8 cellular contexts compared by ENCODE assay signal in the genomic region with DNA sequence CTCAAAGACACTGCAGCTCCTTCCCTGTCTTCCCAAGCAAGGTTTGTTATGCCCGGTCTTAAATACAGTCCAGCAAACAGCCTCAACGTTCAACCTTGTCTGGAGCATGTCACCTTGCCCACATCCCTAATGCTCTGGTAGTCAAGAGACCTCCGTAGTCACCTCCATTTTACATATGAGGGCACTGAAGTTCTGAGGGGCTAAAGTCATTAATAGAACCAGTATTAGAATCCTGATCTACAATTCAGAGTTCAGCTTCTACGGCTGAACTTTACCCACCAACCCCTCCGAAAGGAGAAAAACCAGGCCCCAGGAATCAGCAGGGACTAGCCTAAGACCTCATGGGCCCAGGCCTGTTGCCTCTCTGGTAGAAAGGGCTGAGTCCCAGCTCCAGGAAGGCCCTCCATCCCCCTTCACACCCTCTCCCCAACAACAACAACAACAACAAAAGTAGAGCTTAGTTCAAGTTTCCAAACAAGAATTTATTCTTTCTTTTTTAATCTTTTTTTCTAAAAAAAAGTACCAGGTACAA. TPM values are rescaled to one million over a fixed set of nuclear protein-coding genes. Genes with fewer than 3 reads are reported as not detected.
DNase-seq lines count a peak whose midpoint lies in the region; ATAC-seq, FAIRE-seq and TF ChIP-seq lines count a peak whose summit lies in the region.

No MANE protein-coding gene starts in this region.

- peaks cover 14% of the 10 kb centered on the region for H3K79me2 ChIP-seq in GM12878 (ENCODE audit: control insufficient read depth, insufficient read depth, low read length)

- TF ChIP-seq EP300 in GM12878 (IDR thresholded peaks at IDR 0.05; ENCODE audit: borderline replicate concordance in 1 of 2, control insufficient read depth in 1 of 2, low read depth in 2 of 2, low read length in 2 of 2), result no peak

- peak overlapping the region; percentile 99 for H3K27ac Mint-ChIP-seq in activated T-cell treated with anti-CD3 and anti-CD28 coated beads, Interleukin-2, amount 50 U/mL, for 24 hours

- H3K4me1 ChIP-seq in GM12878 (ENCODE audit: control insufficient read depth, insufficient read depth, low read length) (peaks cover 5% of the 10 kb centered on the region), liver (ENCODE audit: control insufficient read depth in 4 of 4, insufficient read depth in 4 of 4, low read length in 3 of 4) (peaks cover 0 to 23% (median 18%) of the 10 kb centered on the region in 4 donors), thyroid gland (peaks cover 14 to 16% of the 10 kb centered on the region in 2 donors)

- no peaks in the 10 kb centered on the region for H3K27me3 Mint-ChIP-seq in activated T-cell treated with anti-CD3 and anti-CD28 coated beads, Interleukin-2, amount 50 U/mL, for 24 hours

- no peaks in the 10 kb centered on the region for H3K9me3 Mint-ChIP-seq in activated T-cell treated with anti-CD3 and anti-CD28 coated beads, Interleukin-2, amount 50 U/mL, for 24 hours

- POLR2A ChIA-PET in GM12878 (lab: Charles Lee), result interaction anchor here (0.6 to 3.5 kb wide), 7 partner anchors 8 to 455 kb away, joined by 3 to 27 read pairs (median 11); partner anchors contain the start of genes ATOSB, FANCG and VCP

- TF ChIP-seq CTCF in GM12878 (IDR thresholded peaks at IDR 0.05 in 2 of 3, conservative IDR thresholded peaks at IDR 0.05 in 1 of 3; ENCODE audit: control insufficient read depth in 2 of 3, extremely low read depth in 1 of 3, insufficient read depth in 1 of 3, low read depth in 3 of 3, low read length in 3 of 3), result no peak
- TF ChIP-seq CTCF in liver (IDR thresholded peaks at IDR 0.05; ENCODE audit: low read depth, low read length, missing input control), result no peak
- no peak for TF ChIP-seq CTCF in thyroid gland (IDR thresholded peaks at IDR 0.05)

- H3K27ac ChIP-seq in GM12878 (ENCODE audit: control insufficient read depth, insufficient read depth), result peak overlapping the region; percentile 35; the same call in 1 of the 2 replicates
- peak overlapping the region; percentile 79 to 81 for H3K27ac ChIP-seq in liver (ENCODE audit: low read depth in 1 of 2, low read length in 2 of 2)
- H3K27ac ChIP-seq in thyroid gland, result peak overlapping the region; percentile 51 to 86 (median 72)

- in situ Hi-C loops in GM12878 (cut with MboI), result loop anchor here (10.0 kb wide), 2 partner anchors 631 to 711 kb away; partner anchors contain the start of genes CREB3, HINT2, SPAG8 and TLN1

- FAIRE-seq in GM12878 (lab: Jason Lieb, UNC), result no peak

- H3K4me3 ChIP-seq in GM12878 (peak overlapping the region; percentile 79), liver (ENCODE audit: low read depth in 1 of 3, low read length in 3 of 3) (peak overlapping the region in 2 of 3 donors; percentile 48 to 87), thyroid gland (replicated peaks in 1 of 3) (peak overlapping the region in 1 of 3 donors; percentile 51)

- SMC1A ChIA-PET in GM12878 (lab: Charles Lee; ENCODE audit: uncharacterized antibody, unreplicated experiment), result interaction anchor here (0.6 to 1.8 kb wide), 3 partner anchors 9 to 166 kb away, joined by 3 to 5 read pairs (median 4); no protein-coding TSS in a partner anchor

- TF ChIP-seq RAD21 in GM12878 (IDR thresholded peaks at IDR 0.05; ENCODE audit: insufficient read depth, low read depth, low read length) (no peak), liver (IDR thresholded peaks at IDR 0.05) (no peak)

- 58% methylated on average over 5 of the region's 5 CpGs for WGBS in GM12878 (ENCODE audit: insufficient coverage, insufficient replicate concordance, low lambda C conversion rate, missing lambda C conversion rate)
- 45% methylated on average over 5 of the region's 5 CpGs for WGBS in liver
- WGBS in thyroid gland, 2 donors, result 38% methylated on average over 5 of the region's 5 CpGs

- peak overlapping the region; percentile 94; the same call in 1 of the 2 replicates for H2AFZ ChIP-seq in GM12878 (ENCODE audit: control insufficient read depth, low read depth, low read length)

- no peaks in the 10 kb centered on the region for H4K20me1 ChIP-seq in GM12878 (ENCODE audit: control insufficient read depth, insufficient read depth)

- no peak overlapping the region; the same call in 1 of the 2 replicates for H3K9ac ChIP-seq in GM12878 (ENCODE audit: control insufficient read depth, insufficient read depth, low read length)
- H3K9ac ChIP-seq in liver (ENCODE audit: low read depth in 1 of 2, low read length in 2 of 2), result peak overlapping the region in 1 of 2 donors; percentile 5

- H3K9me3 ChIP-seq in GM12878 (replicated peaks; ENCODE audit: control insufficient read depth, insufficient read depth, low read length), result no peaks in the 10 kb centered on the region
- H3K9me3 ChIP-seq in liver (ENCODE audit: control insufficient read depth in 4 of 4, low read length in 3 of 4), result no peaks in the 10 kb centered on the region
- H3K9me3 ChIP-seq in thyroid gland, result no peaks in the 10 kb centered on the region

- no peak for DNase-seq in activated T-cell treated with anti-CD3 and anti-CD28 coated beads, Interleukin-2, amount 50 U/mL, for 24 hours
- DNase-seq in activated T-cell treated with anti-CD3 and anti-CD28 coated beads, Interleukin-2, amount 50 U/mL, for 1 hour, result no peak
- DNase-seq in GM12878 (ENCODE audit: low read depth, low spot score) (no peak), thyroid gland (no peak), head of caudate nucleus (no peak)

- RAD21 ChIA-PET in GM12878 (lab: Charles Lee; ENCODE audit: unreplicated experiment), result interaction anchor here (0.7 to 1.4 kb wide), 9 partner anchors 8 to 450 kb away, joined by 3 to 7 read pairs (median 4); partner anchors contain the start of genes ATOSB and VCP

- H3K4me2 ChIP-seq in GM12878 (ENCODE audit: control insufficient read depth, insufficient read depth), result peak overlapping the region; percentile 77

- no TSS peak for BruUV-seq in GM12878 (replicated peaks; lab: Mats Ljungman, UMichigan)

- peak overlapping the region; percentile 100 for H3K4me3 Mint-ChIP-seq in activated T-cell treated with anti-CD3 and anti-CD28 coated beads, Interleukin-2, amount 50 U/mL, for 24 hours

- intact Hi-C loops in GM12878 (cut with micrococcal nuclease; ENCODE audit: unreplicated experiment), result loop anchor here (1.0 to 2.0 kb wide), 2 partner anchors 8 to 25 kb away; partner anchors contain the start of gene FANCG
- intact Hi-C loops in thyroid gland (cut with DNase I), result no loop called here
- intact Hi-C loops in head of caudate nucleus (cut with DNase I), result no loop called here

- CTCF ChIA-PET in GM12878 (lab: Yijun Ruan, JAX), result interaction anchor here (0.7 to 2.5 kb wide), 6 partner anchors 8 to 52 kb away, joined by 3 to 11 read pairs (median 4); partner anchors contain the start of gene VCP

- no peak for ATAC-seq in GM12878
- no peak for ATAC-seq in HG03460 (IDR thresholded peaks at IDR 0.05; ENCODE audit: unreplicated experiment)
- no peak for ATAC-seq in HG02885 (IDR thresholded peaks at IDR 0.05; ENCODE audit: poor library complexity, unreplicated experiment)

- peaks cover 59% of the 10 kb centered on the region for H3K36me3 Mint-ChIP-seq in activated T-cell treated with anti-CD3 and anti-CD28 coated beads, Interleukin-2, amount 50 U/mL, for 24 hours (ENCODE audit: low read depth)

- H3K27me3 ChIP-seq in GM12878 (replicated peaks in 1 of 2; ENCODE audit: control insufficient read depth in 2 of 2, insufficient read depth in 2 of 2, low read length in 1 of 2) (no peaks in the 10 kb centered on the region), liver (ENCODE audit: control insufficient read depth in 4 of 4, insufficient read depth in 4 of 4, low read length in 3 of 4) (no peaks in the 10 kb centered on the region), thyroid gland (no peaks in the 10 kb centered on the region)

- H3K36me3 ChIP-seq in GM12878 (ENCODE audit: control insufficient read depth in 2 of 2, insufficient read depth in 2 of 2, low read length in 1 of 2) (peaks cover 9 to 16% of the 10 kb centered on the region in 2 experiments), liver (ENCODE audit: control insufficient read depth in 4 of 4, insufficient read depth in 3 of 4, low read depth in 1 of 4, low read length in 3 of 4) (peaks cover 13 to 57% (median 27%) of the 10 kb centered on the region in 4 donors), thyroid gland (peaks cover 48% of the 10 kb centered on the region in 2 donors)

- no peak for TF ChIP-seq POLR2A in GM12878 (IDR thresholded peaks at IDR 0.05; ENCODE audit: low read depth, low read length)
- TF ChIP-seq POLR2A in thyroid gland (IDR thresholded peaks at IDR 0.05), result no peak

- H3K4me1 Mint-ChIP-seq in activated T-cell treated with anti-CD3 and anti-CD28 coated beads, Interleukin-2, amount 50 U/mL, for 24 hours (ENCODE audit: low read depth), result peaks cover 31% of the 10 kb centered on the region

RNA-seq across cellular contexts. Expression of gene STOML2, which starts 0.8 kb away (rescaled TPM):
- 21.3 and 29.4 TPM in 2 replicates for total RNA-seq in GM12878 (2013; cell fraction: nucleolus; rRNA removed)
- total RNA-seq in GM12878 (2014; rRNA removed), result 242 and 261 TPM in 2 replicates
- 117 and 121 TPM in 2 replicates for total RNA-seq in GM12878 (2014; rRNA removed; fragmentation: Illumina TruSeq; extraction: Trizol)
- total RNA-seq in GM12878 (2021), result 209 and 210 TPM in 2 replicates
- polyA plus RNA-seq in GM12878 (2011; ENCODE audit: low read depth), result 75.9 TPM
- polyA plus RNA-seq in GM12878 (2011; rRNA removed), result 123 and 204 TPM in 2 replicates
- polyA plus RNA-seq in GM12878 (2011; cell fraction: cytosol; rRNA removed), result 233 and 279 TPM in 2 replicates
- 200 and 246 TPM in 2 replicates for polyA plus RNA-seq in GM12878 (2011; cell fraction: nucleus; rRNA removed)
- polyA plus RNA-seq in GM12878 (2012), result 104 and 127 TPM in 2 replicates
- 140 and 165 TPM in 2 replicates for polyA plus RNA-seq in GM12878 (2014; fragmentation: Illumina TruSeq; extraction: Trizol)
- 100 to 1,000 TPM; 112 to 148 TPM for polyA plus RNA-seq in GM12878 (2014; fragmentation: Nextera tagmentation; extraction: Ambion mirVana)
- 246 and 263 TPM in 2 replicates for polyA plus RNA-seq in GM12878 (2014; rRNA removed)
- 100 to 1,000 TPM; 280 to 284 TPM for polyA plus RNA-seq in GM12878 (2016; fragmentation: Nextera tagmentation; extraction: Ambion mirVana)
- polyA minus RNA-seq in GM12878 (2011; rRNA and poly(A)+ RNA removed), result 108 and 114 TPM in 2 replicates
- 30.3 and 40.3 TPM in 2 replicates for polyA minus RNA-seq in GM12878 (2011; cell fraction: cytosol; rRNA and poly(A)+ RNA removed)
- 44.2 and 45.6 TPM in 2 replicates for polyA minus RNA-seq in GM12878 (2011; cell fraction: nucleus; rRNA and poly(A)+ RNA removed)
- 10 to 100 TPM; 77.8 to 85.1 TPM for total RNA-seq in liver
- 10 to 100 TPM; 77.9 to 96.8 TPM for polyA plus RNA-seq in liver
- total RNA-seq in thyroid gland, result 100 to 1,000 TPM in 1 of 4 donors, 10 to 100 TPM in 3; 72.5 to 130 (median 99.8) TPM

RNA-seq across cellular contexts. Expression of gene PIGO, which starts 7.3 kb away (rescaled TPM):
- total RNA-seq in GM12878 (2013; cell fraction: nucleolus; rRNA removed), result 34.5 and 37.3 TPM in 2 replicates
- total RNA-seq in GM12878 (2014; rRNA removed) (18.4 and 19.0 TPM in 2 replicates), GM12878 (2014; rRNA removed; fragmentation: Illumina TruSeq; extraction: Trizol) (7.6 and 8.2 TPM in 2 replicates), GM12878 (2021) (19.9 and 23.2 TPM in 2 replicates), liver (10 to 100 TPM; 10.5 to 15.7 TPM), thyroid gland (10 to 100 TPM; 20.8 to 50.5 (median 39.4) TPM)
- 8.0 TPM for polyA plus RNA-seq in GM12878 (2011; ENCODE audit: low read depth)
- polyA plus RNA-seq in GM12878 (2011; rRNA removed) (11.9 and 21.2 TPM in 2 replicates), GM12878 (2014; fragmentation: Illumina TruSeq; extraction: Trizol) (12.9 and 16.7 TPM in 2 replicates), GM12878 (2014; fragmentation: Nextera tagmentation; extraction: Ambion mirVana) (10 to 100 TPM in 1 of 2 experiments, 1 to 10 TPM in 1; 8.3 to 13.1 TPM), GM12878 (2014; rRNA removed) (16.7 and 17.8 TPM in 2 replicates), GM12878 (2016; fragmentation: Nextera tagmentation; extraction: Ambion mirVana) (10 to 100 TPM; 22.3 to 23.3 TPM), liver (10 to 100 TPM; 15.2 to 16.0 TPM)
- 19.9 and 24.8 TPM in 2 replicates for polyA plus RNA-seq in GM12878 (2011; cell fraction: cytosol; rRNA removed)
- polyA plus RNA-seq in GM12878 (2011; cell fraction: nucleus; rRNA removed), result 45.1 and 49.3 TPM in 2 replicates
- 11.5 and 13.8 TPM in 2 replicates for polyA plus RNA-seq in GM12878 (2012)
- 21.7 and 25.2 TPM in 2 replicates for polyA minus RNA-seq in GM12878 (2011; rRNA and poly(A)+ RNA removed)
- polyA minus RNA-seq in GM12878 (2011; cell fraction: cytosol; rRNA and poly(A)+ RNA removed), result 6.8 and 9.7 TPM in 2 replicates
- polyA minus RNA-seq in GM12878 (2011; cell fraction: nucleus; rRNA and poly(A)+ RNA removed), result 17.8 and 26.6 TPM in 2 replicates

RNA-seq across cellular contexts. Expression of gene ATOSB, which starts 11.9 kb away (rescaled TPM):
- total RNA-seq in GM12878 (2013; cell fraction: nucleolus; rRNA removed), result 8.9 and 9.9 TPM in 2 replicates
- total RNA-seq in GM12878 (2014; rRNA removed), result 2.3 and 3.6 TPM in 2 replicates
- 1.8 and 1.9 TPM in 2 replicates for total RNA-seq in GM12878 (2014; rRNA removed; fragmentation: Illumina TruSeq; extraction: Trizol)
- 2.2 and 3.2 TPM in 2 replicates for total RNA-seq in GM12878 (2021)
- 1.5 TPM for polyA plus RNA-seq in GM12878 (2011; ENCODE audit: low read depth)
- 4.4 and 5.4 TPM in 2 replicates for polyA plus RNA-seq in GM12878 (2011; rRNA removed)
- 8.1 and 8.5 TPM in 2 replicates for polyA plus RNA-seq in GM12878 (2011; cell fraction: cytosol; rRNA removed)
- polyA plus RNA-seq in GM12878 (2011; cell fraction: nucleus; rRNA removed), result 14.5 and 20.7 TPM in 2 replicates
- polyA plus RNA-seq in GM12878 (2012), result 3.5 and 4.7 TPM in 2 replicates
- 2.5 and 2.6 TPM in 2 replicates for polyA plus RNA-seq in GM12878 (2014; fragmentation: Illumina TruSeq; extraction: Trizol)
- under 1 TPM; 0.60 to 0.62 TPM for polyA plus RNA-seq in GM12878 (2014; fragmentation: Nextera tagmentation; extraction: Ambion mirVana)
- polyA plus RNA-seq in GM12878 (2014; rRNA removed), result 2.7 and 3.6 TPM in 2 replicates
- 1 to 10 TPM; 1.9 to 2.5 TPM for polyA plus RNA-seq in GM12878 (2016; fragmentation: Nextera tagmentation; extraction: Ambion mirVana)
- polyA minus RNA-seq in GM12878 (2011; rRNA and poly(A)+ RNA removed), result 4.0 and 5.5 TPM in 2 replicates
- polyA minus RNA-seq in GM12878 (2011; cell fraction: cytosol; rRNA and poly(A)+ RNA removed), result 1.7 and 2.4 TPM in 2 replicates
- polyA minus RNA-seq in GM12878 (2011; cell fraction: nucleus; rRNA and poly(A)+ RNA removed), result 3.0 and 5.5 TPM in 2 replicates
- 10 to 100 TPM in 1 of 2 donors, 1 to 10 TPM in 1; 6.9 to 29.8 TPM for total RNA-seq in liver
- 1 to 10 TPM; 2.8 to 4.3 TPM for polyA plus RNA-seq in liver
- 10 to 100 TPM in 2 of 4 donors, 1 to 10 TPM in 2; 7.8 to 21.0 (median 11.8) TPM for total RNA-seq in thyroid gland

RNA-seq across cellular contexts. Expression of gene FANCG, which starts 24.0 kb away (rescaled TPM):
- 62.9 and 69.6 TPM in 2 replicates for total RNA-seq in GM12878 (2013; cell fraction: nucleolus; rRNA removed)
- total RNA-seq in GM12878 (2014; rRNA removed) (45.0 and 45.9 TPM in 2 replicates), GM12878 (2014; rRNA removed; fragmentation: Illumina TruSeq; extraction: Trizol) (39.5 TPM in 2 replicates), GM12878 (2021) (59.0 and 66.5 TPM in 2 replicates), liver (10 to 100 TPM in 1 of 2 donors, 1 to 10 TPM in 1; 4.4 to 16.0 TPM), thyroid gland (10 to 100 TPM in 3 of 4 donors, 1 to 10 TPM in 1; 8.6 to 13.8 (median 11.8) TPM)
- polyA plus RNA-seq in GM12878 (2011; ENCODE audit: low read depth), result 24.4 TPM
- polyA plus RNA-seq in GM12878 (2011; rRNA removed) (27.2 and 33.7 TPM in 2 replicates), GM12878 (2014; fragmentation: Illumina TruSeq; extraction: Trizol) (49.7 and 54.8 TPM in 2 replicates), GM12878 (2014; fragmentation: Nextera tagmentation; extraction: Ambion mirVana) (10 to 100 TPM; 16.4 to 24.2 TPM), GM12878 (2014; rRNA removed) (45.8 and 54.7 TPM in 2 replicates), GM12878 (2016; fragmentation: Nextera tagmentation; extraction: Ambion mirVana) (10 to 100 TPM; 76.9 to 78.7 TPM), liver (1 to 10 TPM; 1.7 to 3.5 TPM)
- polyA plus RNA-seq in GM12878 (2011; cell fraction: cytosol; rRNA removed), result 37.5 and 43.1 TPM in 2 replicates
- 153 and 180 TPM in 2 replicates for polyA plus RNA-seq in GM12878 (2011; cell fraction: nucleus; rRNA removed)
- 34.4 and 41.0 TPM in 2 replicates for polyA plus RNA-seq in GM12878 (2012)
- 30.6 and 40.0 TPM in 2 replicates for polyA minus RNA-seq in GM12878 (2011; rRNA and poly(A)+ RNA removed)
- 15.1 and 15.5 TPM in 2 replicates for polyA minus RNA-seq in GM12878 (2011; cell fraction: cytosol; rRNA and poly(A)+ RNA removed)
- polyA minus RNA-seq in GM12878 (2011; cell fraction: nucleus; rRNA and poly(A)+ RNA removed), result 59.7 and 103 TPM in 2 replicates

RNA-seq across cellular contexts. Expression of gene VCP, which starts 31.3 kb away (rescaled TPM):
- 152 and 164 TPM in 2 replicates for total RNA-seq in GM12878 (2013; cell fraction: nucleolus; rRNA removed)
- 314 and 327 TPM in 2 replicates for total RNA-seq in GM12878 (2014; rRNA removed)
- 214 and 236 TPM in 2 replicates for total RNA-seq in GM12878 (2014; rRNA removed; fragmentation: Illumina TruSeq; extraction: Trizol)
- 245 and 247 TPM in 2 replicates for total RNA-seq in GM12878 (2021)
- polyA plus RNA-seq in GM12878 (2011; ENCODE audit: low read depth), result 109 TPM
- polyA plus RNA-seq in GM12878 (2011; rRNA removed), result 235 and 302 TPM in 2 replicates
- 229 and 318 TPM in 2 replicates for polyA plus RNA-seq in GM12878 (2011; cell fraction: cytosol; rRNA removed)
- 222 and 297 TPM in 2 replicates for polyA plus RNA-seq in GM12878 (2011; cell fraction: nucleus; rRNA removed)
- polyA plus RNA-seq in GM12878 (2012), result 160 and 192 TPM in 2 replicates
- 202 and 241 TPM in 2 replicates for polyA plus RNA-seq in GM12878 (2014; fragmentation: Illumina TruSeq; extraction: Trizol)
- polyA plus RNA-seq in GM12878 (2014; fragmentation: Nextera tagmentation; extraction: Ambion mirVana), result 10 to 100 TPM in 1 of 2 experiments, 1 to 10 TPM in 1; 7.4 to 22.3 TPM
- 171 and 191 TPM in 2 replicates for polyA plus RNA-seq in GM12878 (2014; rRNA removed)
- polyA plus RNA-seq in GM12878 (2016; fragmentation: Nextera tagmentation; extraction: Ambion mirVana), result 100 to 1,000 TPM; 306 to 317 TPM
- 402 and 430 TPM in 2 replicates for polyA minus RNA-seq in GM12878 (2011; rRNA and poly(A)+ RNA removed)
- 128 and 166 TPM in 2 replicates for polyA minus RNA-seq in GM12878 (2011; cell fraction: cytosol; rRNA and poly(A)+ RNA removed)
- 99.5 and 186 TPM in 2 replicates for polyA minus RNA-seq in GM12878 (2011; cell fraction: nucleus; rRNA and poly(A)+ RNA removed)
- total RNA-seq in liver, result 100 to 1,000 TPM; 175 to 248 TPM
- 100 to 1,000 TPM in 1 of 2 donors, 10 to 100 TPM in 1; 57.6 to 131 TPM for polyA plus RNA-seq in liver
- 100 to 1,000 TPM; 150 to 260 (median 233) TPM for total RNA-seq in thyroid gland
